12 cellular contexts compared by ENCODE assay signal in genomic region chr7:131488361-131488760, GRCh38.
DNase-seq lines count a peak whose midpoint lies in the region; ATAC-seq and TF ChIP-seq lines count a peak whose summit lies in the region.
"Had no signal": no experiment of that assay in that cellular context is flagged by ENCODE, and none has a peak within 500 bp of the region (broad histone marks: within the 10 kb centered on the region; RNA-seq: fewer than 3 reads in every experiment).

No MANE protein-coding gene starts in this region.

- H3K36me3 ChIP-seq in left ventricle myocardium inferior (no peaks in the 10 kb centered on the region), upper lobe of right lung (peaks cover 22% of the 10 kb centered on the region)
- H3K36me3 ChIP-seq: vagina had no signal

- TF ChIP-seq CTCF in left ventricle myocardium inferior (IDR thresholded peaks at IDR 0.05; ENCODE audit: borderline replicate concordance): peak; percentile 50
- peak; percentile 27 for TF ChIP-seq CTCF in fibroblast of mammary gland (conservative IDR thresholded peaks at IDR 0.05; ENCODE audit: control insufficient read depth, insufficient read depth, low read depth, low read length)
- peak; percentile 28 for TF ChIP-seq CTCF in upper lobe of right lung (IDR thresholded peaks at IDR 0.05)

- H3K4me3 ChIP-seq in left ventricle myocardium inferior: no peak overlapping the region
- H3K4me3 ChIP-seq in fibroblast of mammary gland (ENCODE audit: control insufficient read depth, low read depth, low read length): no peak overlapping the region
- no peak overlapping the region for H3K4me3 ChIP-seq in upper lobe of right lung
- H3K4me3 ChIP-seq: vagina had no signal

- H3K4me1 ChIP-seq in left ventricle myocardium inferior (peaks cover 17% of the 10 kb centered on the region), upper lobe of right lung (no peaks in the 10 kb centered on the region)
- H3K4me1 ChIP-seq: vagina had no signal

- H3K27ac ChIP-seq in left ventricle myocardium inferior (replicated peaks) (peak overlapping the region; percentile 9), upper lobe of right lung (no peak overlapping the region)
- H3K27ac ChIP-seq: vagina had no signal

- H3K9me3 ChIP-seq in left ventricle myocardium inferior (replicated peaks): no peaks in the 10 kb centered on the region
- H3K9me3 ChIP-seq in upper lobe of right lung: no peaks in the 10 kb centered on the region
- H3K9me3 ChIP-seq: vagina had no signal

- ATAC-seq in left cardiac atrium (no peak), upper lobe of right lung (no peak), GM18873 (IDR thresholded peaks at IDR 0.05; ENCODE audit: low FRiP score, unreplicated experiment) (no peak), HG02610 (IDR thresholded peaks at IDR 0.05; ENCODE audit: unreplicated experiment) (no peak)

- H3K27me3 ChIP-seq in left ventricle myocardium inferior (ENCODE audit: low read depth) (no peaks in the 10 kb centered on the region), upper lobe of right lung (no peaks in the 10 kb centered on the region)
- H3K27me3 ChIP-seq: vagina had no signal

- no peak for DNase-seq in left ventricle myocardium inferior
- no peak for DNase-seq in left cardiac atrium
- peak; percentile 40 for DNase-seq in RKO (ENCODE audit: low spot score)
- no peak for DNase-seq in fibroblast of mammary gland (ENCODE audit: low read depth)
- DNase-seq in upper lobe of right lung: no peak
- DNase-seq in DMS153 (lab: John Stamatoyannopoulos, UW): no peak
- DNase-seq: NCI-H1694, NCI-H82, SHP77 had no signal

- intact Hi-C loops in left ventricle myocardium inferior (cut with micrococcal nuclease) (no loop called here), left cardiac atrium (cut with DNase I) (no loop called here), upper lobe of right lung (cut with DNase I) (no loop called here)
